In the genomic region with DNA sequence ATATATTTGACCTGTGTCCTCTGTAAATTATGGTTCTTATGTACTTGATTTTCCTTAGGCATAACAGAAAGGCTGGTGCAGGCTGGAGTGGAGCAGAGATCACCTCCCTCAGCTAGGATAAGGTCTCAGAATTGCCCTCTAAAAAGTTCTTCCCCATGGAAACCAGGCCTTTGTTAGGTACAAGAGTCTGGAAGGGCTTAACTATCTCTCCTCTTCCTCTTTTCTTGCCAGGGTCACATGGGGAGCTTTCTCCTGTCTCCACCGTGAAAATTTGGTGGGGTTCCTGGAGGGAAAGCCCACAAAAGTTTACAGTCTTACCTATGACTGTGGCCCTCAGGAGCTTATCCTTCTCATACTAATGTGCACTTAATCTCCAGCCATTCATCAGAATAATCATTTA, we compare ENCODE assay signal across 8 cellular contexts.
"Had no signal": no experiment of that assay in that cellular context is flagged by ENCODE, and none has a peak within 500 bp of the region (broad histone marks: within the 10 kb centered on the region; RNA-seq: fewer than 3 reads in every experiment).

No MANE protein-coding gene starts in this region.

- ATAC-seq: GM12878 had no signal

- FAIRE-seq: G401.6, GM12878, GM12891, GM12892, GM18507, GM19239 had no signal

- H3K4me3 ChIP-seq: GM12878 had no signal

- DNase-seq: GDM1, GF-D8 had no signal
